In genomic region chr20:41261260-41261659, GRCh38 we compare ENCODE assay signal across 11 cellular contexts.
"Had no signal": no experiment of that assay in that cellular context is flagged by ENCODE, and none has a peak within 500 bp of the region (broad histone marks: within the 10 kb centered on the region; RNA-seq: fewer than 3 reads in every experiment).

No MANE protein-coding gene starts in this region.

- ATAC-seq: activated CD4-positive, CD25-positive, alpha-beta regulatory T cell treated with anti-CD3 and anti-CD28 coated beads, Interleukin-2, amount 50 U/mL, for 24 hours; effector memory CD8-positive, alpha-beta T cell; stimulated activated effector memory CD8-positive, alpha-beta T cell treated with anti-CD3 and anti-CD28 coated beads, Interleukin-12 subunit alpha, Interleukin-12 subunit beta, amount 100 ng/mL, for 72 hours had no signal

- H3K27me3 ChIP-seq: hepatocyte, ovary, tibial artery had no signal

- H3K4me3 ChIP-seq: hepatocyte, ovary, tibial artery had no signal

- H3K9me3 ChIP-seq: ovary, tibial artery had no signal

- DNase-seq: activated CD4-positive, alpha-beta T cell treated with anti-CD3 and anti-CD28 coated beads, Interleukin-2, amount 50 U/mL, for 1 hour; activated CD8-positive, alpha-beta memory T cell treated with anti-CD3 and anti-CD28 coated beads for 24 hours; activated naive CD8-positive, alpha-beta T cell treated with anti-CD3 and anti-CD28 coated beads for 36 hours; cerebellar nuclear complex; effector memory CD8-positive, alpha-beta T cell; ovary; SW 1271; tibial artery had no signal

- H3K36me3 ChIP-seq: ovary had no signal

- H3K27ac ChIP-seq: hepatocyte, ovary, tibial artery had no signal
